ENCODE assay signal across 8 cellular contexts in genomic region chr7:77415474-77415821, GRCh38. TPM values are rescaled to one million over a fixed set of nuclear protein-coding genes. Genes with fewer than 3 reads are reported as not detected.
A peak's percentile ranks its signal among the peaks of the same experiment; 100 is the strongest.
DNase-seq lines count a peak whose midpoint lies in the region; ATAC-seq and TF ChIP-seq lines count a peak whose summit lies in the region.

No MANE protein-coding gene starts in this region.

- WGBS in suprapubic skin = 12% methylated on average over 6 of the region's 25 CpGs

- DNase-seq in NCI-H1092 treated with DMSO at 0.1 percent for 48 hours (lab: John Stamatoyannopoulos, UW) = peak; percentile 59
- DNase-seq in NCI-H1092 (lab: John Stamatoyannopoulos, UW) = no peak
- peak in 1 of 2 experiments; percentile 11 for DNase-seq in HAP-1 (ENCODE audit: low spot score in 2 of 2)
- DNase-seq in T47D (ENCODE audit: low read depth in 1 of 2, low spot score in 1 of 2) = peak; percentile 19 to 50
- DNase-seq in left lobe of liver (ENCODE audit: low spot score) = no peak
- no peak for DNase-seq in suprapubic skin (ENCODE audit: low spot score in 2 of 2)
- no peak for DNase-seq in retina

- no peaks in the 10 kb centered on the region for H3K36me3 ChIP-seq in HAP-1 (replicated peaks)
- no peaks in the 10 kb centered on the region for H3K36me3 ChIP-seq in OCI-LY1 (ENCODE audit: insufficient read depth, low read length)
- no peaks in the 10 kb centered on the region for H3K36me3 ChIP-seq in suprapubic skin

- no peaks in the 10 kb centered on the region for H3K79me2 ChIP-seq in OCI-LY1 (ENCODE audit: insufficient read depth, low read length)

- no peak for TF ChIP-seq EP300 in suprapubic skin (IDR thresholded peaks at IDR 0.05)

- H4K20me1 ChIP-seq in OCI-LY1 (ENCODE audit: insufficient read depth, low read length) = no peaks in the 10 kb centered on the region

- H3K27me3 ChIP-seq in HAP-1 (ENCODE audit: low read depth) (no peaks in the 10 kb centered on the region), OCI-LY1 (ENCODE audit: insufficient read depth, low read length) (no peaks in the 10 kb centered on the region), suprapubic skin (no peaks in the 10 kb centered on the region)

- H3K4me1 ChIP-seq in HAP-1 (peaks cover 28% of the 10 kb centered on the region), OCI-LY1 (ENCODE audit: insufficient read depth, low read length, severe bottlenecking) (peaks cover 44% of the 10 kb centered on the region), suprapubic skin (peaks cover 11% of the 10 kb centered on the region)

- TF ChIP-seq CTCF in OCI-LY1 (IDR thresholded peaks at IDR 0.05; ENCODE audit: low read length) (no peak), suprapubic skin (IDR thresholded peaks at IDR 0.05) (no peak)

- in situ Hi-C loops in HAP-1 (cut with MboI; ENCODE audit: low sequenced_read_pairs) = no loop called here
- in situ Hi-C loops in T47D (cut with HindIII; ENCODE audit: low pct_unique_long_range_greater_than_20kb, low sequenced_read_pairs) = no loop called here

- ATAC-seq in left lobe of liver = peak; percentile 36

- peak overlapping the region; percentile 57 for H3K9ac ChIP-seq in OCI-LY1 (ENCODE audit: low read length)

- no peak for TF ChIP-seq POLR2A in suprapubic skin (IDR thresholded peaks at IDR 0.05)

- H3K9me2 ChIP-seq in OCI-LY1 (ENCODE audit: low read depth, low read length) = no peaks in the 10 kb centered on the region

- peaks cover 14% of the 10 kb centered on the region; the same call in 1 of the 2 replicates for H3F3A ChIP-seq in OCI-LY1 (ENCODE audit: insufficient read depth, low read length)

- H3K4me2 ChIP-seq in OCI-LY1 (ENCODE audit: low read length) = peak overlapping the region; percentile 66

- 0 out of 2 replicates have a peak overlapping the region, but pooled peaks have one; percentile 0 for H2AFZ ChIP-seq in OCI-LY1 (ENCODE audit: low read length)

- H3K9me3 ChIP-seq in HAP-1 (no peaks in the 10 kb centered on the region), OCI-LY1 (ENCODE audit: low read length) (no peaks in the 10 kb centered on the region), suprapubic skin (no peaks in the 10 kb centered on the region)

- H3K27ac ChIP-seq in OCI-LY1 (ENCODE audit: low read depth, low read length, poor library complexity, severe bottlenecking) (peak overlapping the region; percentile 69), suprapubic skin (peak overlapping the region; percentile 81)

- H3K4me3 ChIP-seq in HAP-1 (peak overlapping the region; percentile 15), OCI-LY1 (ENCODE audit: low read depth, low read length, poor library complexity, severe bottlenecking) (peak overlapping the region; percentile 57), suprapubic skin (peak overlapping the region; percentile 71)

RNA-seq across cellular contexts. Expression of gene GSAP, which starts 0.7 kb away (rescaled TPM):
- 24.3 TPM for total RNA-seq in left lobe of liver
- 10 to 100 TPM; 11.8 to 52.8 (median 17.2) TPM for total RNA-seq in suprapubic skin

Comparison
In these comparisons a context has a peak if more than half of its experiments do, and no peak if none do; other contexts are left out.
1. DNase-seq: peak in NCI-H1092 treated with DMSO at 0.1 percent for 48 hours (single experiment) and T47D (2 of 2); none in NCI-H1092 (single experiment), left lobe of liver (single experiment), suprapubic skin (0 of 2) and retina (single experiment).
2. H3K4me3 ChIP-seq: peak in every context shown above with its lines; median percentile 71 in suprapubic skin; 57 in OCI-LY1; 15 in HAP-1.